In the genomic region with DNA sequence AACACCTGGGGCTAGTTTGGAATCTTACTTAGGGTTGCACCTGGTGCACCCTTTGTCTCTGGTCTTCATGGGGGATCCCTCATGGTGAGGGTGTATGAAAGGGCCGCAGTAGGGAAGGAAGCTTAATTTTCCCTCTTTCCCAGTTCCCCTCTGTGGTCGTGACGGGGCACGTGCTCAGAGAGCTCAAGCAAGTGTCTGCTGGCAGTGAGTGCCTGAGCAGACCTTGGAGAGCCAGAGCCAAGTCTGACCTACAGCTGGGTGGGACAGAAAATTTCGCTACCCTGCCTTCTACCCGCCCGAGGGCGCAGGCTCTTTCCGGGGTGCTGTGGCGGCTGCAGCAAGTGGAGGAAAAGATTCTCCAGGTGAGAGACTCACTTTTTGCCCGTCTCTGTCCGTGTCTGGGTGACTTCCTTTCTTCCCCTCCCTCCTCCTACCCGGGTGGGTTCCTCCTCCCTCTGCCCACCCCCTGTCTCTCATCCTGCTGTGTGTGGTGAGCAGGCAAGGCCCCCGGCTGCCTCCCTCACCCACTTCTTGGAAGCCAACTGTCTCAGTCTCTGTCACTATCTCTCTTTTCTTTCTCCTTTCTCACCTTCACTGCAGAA, we compare ENCODE assay signal across 11 cellular contexts.
DNase-seq lines count a peak whose midpoint lies in the region; ATAC-seq, FAIRE-seq and TF ChIP-seq lines count a peak whose summit lies in the region.
"Had no signal": no experiment of that assay in that cellular context is flagged by ENCODE, and none has a peak within 500 bp of the region (broad histone marks: within the 10 kb centered on the region; RNA-seq: fewer than 3 reads in every experiment).

No MANE protein-coding gene starts in this region.

- H3K4me3 ChIP-seq in pancreas = peak overlapping the region; percentile 17 to 49 (median 25)

- H3K4me1 Mint-ChIP-seq in CD4-positive, alpha-beta T cell (ENCODE audit: low read depth) = peaks cover 33% of the 10 kb centered on the region
- peaks cover 6% of the 10 kb centered on the region for H3K4me1 Mint-ChIP-seq in activated T-helper 17 cell treated with anti-CD3 and anti-CD28 coated beads, Interleukin-2, amount 50 U/mL, for 72 hours

- peak in 4 of 10 experiments; percentile 10 to 38 (median 30) for DNase-seq in CD4-positive, alpha-beta T cell
- DNase-seq in NCI-H1417 treated with DMSO at 0.1 percent for 48 hours (lab: John Stamatoyannopoulos, UW) = peak; percentile 46
- DNase-seq in pancreas = peak in 5 of 6 donors; percentile 69 to 82 (median 76)
- no peak for DNase-seq in NCI-H1048 (lab: John Stamatoyannopoulos, UW)
- DNase-seq in NCI-H446 treated with DMSO at 0.1 percent for 48 hours (lab: John Stamatoyannopoulos, UW) = no peak
- DNase-seq in SKM-1 treated with dmso at 0.1 percent for 144 hours (lab: John Stamatoyannopoulos, UW; ENCODE audit: unreplicated experiment) = no peak
- DNase-seq in medulla oblongata (ENCODE audit: extremely low spot score) = no peak
- DNase-seq: left colon, NCI-H187 treated with DMSO at 0.1 percent for 48 hours, SHP77 treated with DMSO at 0.1 percent for 48 hours had no signal

- peak overlapping the region; percentile 83 for H3K27ac Mint-ChIP-seq in CD4-positive, alpha-beta T cell
- peak overlapping the region; percentile 81 for H3K27ac Mint-ChIP-seq in activated T-helper 17 cell treated with anti-CD3 and anti-CD28 coated beads, Interleukin-2, amount 50 U/mL, for 72 hours

- H3K4me1 ChIP-seq in pancreas = peaks cover 15 to 52% (median 30%) of the 10 kb centered on the region in 3 donors

- CTCF ChIA-PET in CD4-positive, alpha-beta T cell (lab: Charles Lee) = no interaction called here

- whole genome bisulfite sequencing in pancreas, 2 donors = 43 to 45% methylated on average over 13 to 14 of the region's 14 CpGs

- H3K27me3 ChIP-seq in CD4-positive, alpha-beta T cell (ENCODE audit: control insufficient read depth, insufficient read depth, low read length) = no peaks in the 10 kb centered on the region
- no peaks in the 10 kb centered on the region for H3K27me3 ChIP-seq in pancreas

- H3K27me3 Mint-ChIP-seq in CD4-positive, alpha-beta T cell = no peaks in the 10 kb centered on the region
- no peaks in the 10 kb centered on the region for H3K27me3 Mint-ChIP-seq in activated T-helper 17 cell treated with anti-CD3 and anti-CD28 coated beads, Interleukin-2, amount 50 U/mL, for 72 hours

- no peak for FAIRE-seq in pancreas (lab: Jason Lieb, UNC)

- H3K9me3 ChIP-seq in CD4-positive, alpha-beta T cell (ENCODE audit: control insufficient read depth, low read length) = no peaks in the 10 kb centered on the region
- H3K9me3 ChIP-seq in pancreas = no peaks in the 10 kb centered on the region

- intact Hi-C loops in CD4-positive, alpha-beta T cell (cut with DNase I, micrococcal nuclease) = no loop called here
- intact Hi-C loops in pancreas (cut with DNase I) = no loop called here

- H3K36me3 Mint-ChIP-seq in CD4-positive, alpha-beta T cell (ENCODE audit: low read depth) = peaks cover 19% of the 10 kb centered on the region
- H3K36me3 Mint-ChIP-seq in activated T-helper 17 cell treated with anti-CD3 and anti-CD28 coated beads, Interleukin-2, amount 50 U/mL, for 72 hours (ENCODE audit: low read depth) = peaks cover 95% of the 10 kb centered on the region

- H3K36me3 ChIP-seq in pancreas = no peaks in the 10 kb centered on the region

- no peak overlapping the region for H3K27ac ChIP-seq in CD4-positive, alpha-beta T cell (ENCODE audit: low read depth, low read length)
- H3K27ac ChIP-seq in pancreas = peak overlapping the region; percentile 61 to 84 (median 74)

- POLR2A ChIA-PET in CD4-positive, alpha-beta T cell (lab: Charles Lee) = interaction anchor here (1.5 kb wide), 1 partner anchor 18 kb away, joined by 4 read pairs; no protein-coding TSS in a partner anchor

- H3K4me3 Mint-ChIP-seq in CD4-positive, alpha-beta T cell = peak overlapping the region; percentile 57
- H3K4me3 Mint-ChIP-seq in activated T-helper 17 cell treated with anti-CD3 and anti-CD28 coated beads, Interleukin-2, amount 50 U/mL, for 72 hours = peak overlapping the region; percentile 22

- TF ChIP-seq CTCF in CD4-positive, alpha-beta T cell (IDR thresholded peaks at IDR 0.05) = no peak
- no peak for TF ChIP-seq CTCF in pancreas (IDR thresholded peaks at IDR 0.05)

- ATAC-seq in CD4-positive, alpha-beta T cell (ENCODE audit: poor library complexity) = peak; percentile 94
- ATAC-seq in activated T-helper 17 cell treated with anti-CD3 and anti-CD28 coated beads, Interleukin-2, amount 50 U/mL, for 72 hours (replicated peaks) = peak; percentile 42
- ATAC-seq in pancreas = peak; percentile 61 to 77 (median 64)
- ATAC-seq: left colon had no signal

- H3K9me3 Mint-ChIP-seq in CD4-positive, alpha-beta T cell = no peaks in the 10 kb centered on the region
- no peaks in the 10 kb centered on the region for H3K9me3 Mint-ChIP-seq in activated T-helper 17 cell treated with anti-CD3 and anti-CD28 coated beads, Interleukin-2, amount 50 U/mL, for 72 hours

Comparison
In these comparisons a context has a peak if more than half of its experiments do, and no peak if none do; other contexts are left out.
1. ATAC-seq: peak in every context shown above with its lines; median percentile 94 in CD4-positive, alpha-beta T cell; 64 in pancreas; 42 in activated T-helper 17 cell treated with anti-CD3 and anti-CD28 coated beads, Interleukin-2, amount 50 U/mL, for 72 hours.
2. DNase-seq: peak in NCI-H1417 treated with DMSO at 0.1 percent for 48 hours (single experiment) and pancreas (5 of 6); none in NCI-H1048 (single experiment), NCI-H446 treated with DMSO at 0.1 percent for 48 hours (single experiment), SKM-1 treated with dmso at 0.1 percent for 144 hours (single experiment) and medulla oblongata (single experiment).